ENCODE assay signal across 9 cellular contexts in genomic region chr22:32558681-32559355, GRCh38.
A peak's percentile ranks its signal among the peaks of the same experiment; 100 is the strongest.
DNase-seq lines count a peak whose midpoint lies in the region; ATAC-seq and TF ChIP-seq lines count a peak whose summit lies in the region.
"Had no signal": no experiment of that assay in that cellular context is flagged by ENCODE, and none has a peak within 500 bp of the region (broad histone marks: within the 10 kb centered on the region; RNA-seq: fewer than 3 reads in every experiment).

No MANE protein-coding gene starts in this region.

- no peak for TF ChIP-seq EP300 in stomach (IDR thresholded peaks at IDR 0.05)

- H4K20me1 ChIP-seq in Karpas-422 (ENCODE audit: insufficient read depth, low read depth, low read length), result no peaks in the 10 kb centered on the region

- TF ChIP-seq POLR2A in stomach (IDR thresholded peaks at IDR 0.05) (no peak), testis (IDR thresholded peaks at IDR 0.05) (no peak)

- WGBS in heart right ventricle, 2 donors, result 78 to 83% methylated on average over 7 of the region's 7 CpGs
- 57 to 71% (median 62%) methylated on average over 7 of the region's 7 CpGs for WGBS in stomach, 5 donors
- WGBS in testis, 2 donors, result 61 to 83% methylated on average over 6 to 7 of the region's 7 CpGs

- H3K4me1 ChIP-seq in adipocyte (ENCODE audit: control insufficient read depth, insufficient read depth, low read length) (peaks cover 47% of the 10 kb centered on the region), heart right ventricle (peaks cover 0 to 27% (median 17%) of the 10 kb centered on the region in 9 donors), stomach (peaks cover 0 to 10% (median 0%) of the 10 kb centered on the region in 4 donors), Karpas-422 (ENCODE audit: low read length) (no peaks in the 10 kb centered on the region), testis (no peaks in the 10 kb centered on the region)

- no peak overlapping the region for H2AFZ ChIP-seq in Karpas-422 (ENCODE audit: low read length)

- ATAC-seq in heart right ventricle (peak in 6 of 8 donors; percentile 21 to 96 (median 63)), GM18861 (IDR thresholded peaks at IDR 0.05; ENCODE audit: unreplicated experiment) (no peak), HG03025 (IDR thresholded peaks at IDR 0.05; ENCODE audit: low FRiP score, unreplicated experiment) (no peak)

- TF ChIP-seq CTCF in heart right ventricle (IDR thresholded peaks at IDR 0.05) (no peak), stomach (IDR thresholded peaks at IDR 0.05) (no peak), testis (IDR thresholded peaks at IDR 0.05) (no peak)

- no peak overlapping the region for H3K4me3 ChIP-seq in adipocyte (ENCODE audit: low read length)
- no peak overlapping the region for H3K4me3 ChIP-seq in heart right ventricle
- H3K4me3 ChIP-seq in stomach, result no peak overlapping the region
- no peak overlapping the region for H3K4me3 ChIP-seq in Karpas-422 (ENCODE audit: low read length)
- no peak overlapping the region for H3K4me3 ChIP-seq in testis

- H3K9ac ChIP-seq in adipocyte (ENCODE audit: low read length) (no peak overlapping the region), Karpas-422 (ENCODE audit: low read length) (no peak overlapping the region)

- H3K27ac ChIP-seq in heart right ventricle (no peak overlapping the region), stomach (no peak overlapping the region), Karpas-422 (ENCODE audit: low read length) (no peak overlapping the region), testis (no peak overlapping the region)

- no peak overlapping the region for H3K4me2 ChIP-seq in Karpas-422 (ENCODE audit: low read depth, low read length, poor library complexity, severe bottlenecking)

- H3K27me3 ChIP-seq in adipocyte (replicated peaks; ENCODE audit: control insufficient read depth, insufficient read depth, low read length), result no peaks in the 10 kb centered on the region
- H3K27me3 ChIP-seq in heart right ventricle, result no peaks in the 10 kb centered on the region
- H3K27me3 ChIP-seq in stomach, result peaks cover 0 to 1% (median 0%) of the 10 kb centered on the region in 3 donors
- no peaks in the 10 kb centered on the region for H3K27me3 ChIP-seq in Karpas-422 (ENCODE audit: low read length)
- H3K27me3 ChIP-seq in testis, result no peaks in the 10 kb centered on the region

- H3K9me3 ChIP-seq in adipocyte (ENCODE audit: control insufficient read depth, low read length) (no peaks in the 10 kb centered on the region), heart right ventricle (no peaks in the 10 kb centered on the region), stomach (no peaks in the 10 kb centered on the region), Karpas-422 (ENCODE audit: low read length) (no peaks in the 10 kb centered on the region), testis (no peaks in the 10 kb centered on the region)

- no peaks in the 10 kb centered on the region for H3K79me2 ChIP-seq in Karpas-422 (ENCODE audit: low read length)

- intact Hi-C loops in heart right ventricle (cut with DNase I), result no loop called here
- intact Hi-C loops in stomach (cut with DNase I; ENCODE audit: low total_unique reads), result no loop called here
- intact Hi-C loops in testis (cut with DNase I; ENCODE audit: low total_unique reads), result no loop called here

- H3K9me2 ChIP-seq in Karpas-422 (replicated peaks; ENCODE audit: insufficient read depth, low read length), result no peaks in the 10 kb centered on the region

- peak; percentile 78 for DNase-seq in HK-2 (ENCODE audit: unreplicated experiment)
- DNase-seq in adipocyte (ENCODE audit: low read depth), result peak; percentile 49
- DNase-seq in heart right ventricle, result peak in 1 of 2 donors; percentile 65
- peak; percentile 46 for DNase-seq in stomach
- DNase-seq in Karpas-422, result no peak
- DNase-seq in testis, result no peak
- DNase-seq: NCI-H146 had no signal

- H3K36me3 ChIP-seq in adipocyte (ENCODE audit: control insufficient read depth, insufficient read depth, low read length, severe bottlenecking), result no peaks in the 10 kb centered on the region
- no peaks in the 10 kb centered on the region for H3K36me3 ChIP-seq in heart right ventricle
- H3K36me3 ChIP-seq in stomach, result no peaks in the 10 kb centered on the region
- H3K36me3 ChIP-seq in Karpas-422 (ENCODE audit: insufficient read depth, low read length), result no peaks in the 10 kb centered on the region
- no peaks in the 10 kb centered on the region for H3K36me3 ChIP-seq in testis (ENCODE audit: low read depth, missing control alignments)

Comparison
In these comparisons a context has a peak if more than half of its experiments do, and no peak if none do; other contexts are left out.
1. DNase-seq: peak in HK-2 (single experiment), adipocyte (single experiment) and stomach (single experiment); none in Karpas-422 (single experiment) and testis (single experiment).
2. ATAC-seq: peak in heart right ventricle (6 of 8); none in GM18861 (single experiment) and HG03025 (single experiment).